In the genomic region with DNA sequence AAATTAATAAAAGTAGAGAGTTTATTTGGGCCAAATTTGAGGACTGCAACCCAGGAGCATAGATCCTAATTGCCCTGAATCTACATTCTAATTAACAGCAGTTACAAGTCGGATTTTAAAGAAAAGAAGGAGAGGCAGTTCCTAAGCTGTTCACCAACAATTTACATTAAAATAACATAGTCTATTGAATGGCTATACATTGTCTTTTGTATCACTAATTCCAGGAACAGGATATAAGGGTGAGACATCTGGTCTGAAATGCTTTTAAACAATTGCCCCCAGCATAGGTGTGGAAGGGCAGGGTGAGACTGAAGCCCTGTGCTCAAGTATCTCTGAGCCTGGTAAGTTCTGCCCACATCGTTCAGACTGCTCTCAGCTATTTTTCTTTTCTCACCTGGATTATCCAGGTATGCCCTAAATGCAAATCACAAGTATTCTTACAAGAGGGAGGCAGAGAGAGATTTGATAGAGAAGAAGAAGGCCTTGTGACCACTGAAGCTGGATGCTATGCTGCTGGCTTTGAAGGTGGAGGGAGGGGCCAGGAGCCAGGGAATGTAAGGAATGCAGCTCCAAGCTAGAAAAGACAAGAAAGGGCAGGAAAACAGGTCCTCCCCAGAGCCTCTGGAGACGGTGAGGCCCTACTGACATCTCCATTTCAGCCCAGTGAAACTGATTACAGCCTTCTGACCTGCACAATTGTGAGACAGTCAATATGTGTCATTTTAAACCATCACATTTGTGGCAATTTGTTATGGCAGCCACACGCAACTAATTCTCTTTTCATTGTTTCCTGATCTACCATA, we compare ENCODE assay signal across 12 cellular contexts.
A peak's percentile ranks its signal among the peaks of the same experiment; 100 is the strongest.
DNase-seq lines count a peak whose midpoint lies in the region; FAIRE-seq and TF ChIP-seq lines count a peak whose summit lies in the region.
"Had no signal": no experiment of that assay in that cellular context is flagged by ENCODE, and none has a peak within 500 bp of the region (broad histone marks: within the 10 kb centered on the region; RNA-seq: fewer than 3 reads in every experiment).

No MANE protein-coding gene starts in this region.

- H2BK12ac ChIP-seq in neuronal stem cell (ENCODE audit: low read length): no peak overlapping the region

- H3K79me1 ChIP-seq in neuronal stem cell (ENCODE audit: low read depth, low read length): peaks cover 2% of the 10 kb centered on the region

- no peaks in the 10 kb centered on the region for H3K36me3 ChIP-seq in HAP-1 (replicated peaks)
- H3K36me3 ChIP-seq in neuronal stem cell (replicated peaks in 1 of 2; ENCODE audit: control insufficient read depth in 2 of 2, insufficient read depth in 2 of 2, low read length in 2 of 2): no peaks in the 10 kb centered on the region
- no peaks in the 10 kb centered on the region for H3K36me3 ChIP-seq in esophagus squamous epithelium
- H3K36me3 ChIP-seq: colonic mucosa had no signal

- H2BK15ac ChIP-seq in neuronal stem cell (ENCODE audit: low read length): no peak overlapping the region

- H3K27me3 ChIP-seq in HAP-1 (ENCODE audit: low read depth): no peaks in the 10 kb centered on the region
- no peaks in the 10 kb centered on the region for H3K27me3 ChIP-seq in neuronal stem cell (ENCODE audit: control insufficient read depth in 3 of 3, insufficient read depth in 3 of 3, low read depth in 1 of 3, low read length in 3 of 3)
- peaks cover 0 to 22% (median 0%) of the 10 kb centered on the region in 4 donors for H3K27me3 ChIP-seq in esophagus squamous epithelium
- H3K27me3 ChIP-seq: colonic mucosa had no signal

- H3K23ac ChIP-seq in neuronal stem cell (ENCODE audit: low read depth, low read length, poor library complexity): no peak overlapping the region

- H2BK120ac ChIP-seq in neuronal stem cell (ENCODE audit: low read depth, low read length): no peak overlapping the region

- TF ChIP-seq POLR2A in esophagus squamous epithelium (IDR thresholded peaks at IDR 0.05): no peak

- H2BK5ac ChIP-seq in neuronal stem cell (ENCODE audit: low read length): no peak overlapping the region

- H3K4me2 ChIP-seq in neuronal stem cell (ENCODE audit: insufficient read depth, low read length, poor library complexity, severe bottlenecking): no peak overlapping the region

- no peak overlapping the region for H2AK5ac ChIP-seq in neuronal stem cell (ENCODE audit: low read depth, low read length)

- peak; percentile 75 to 78 for DNase-seq in HAP-1 (ENCODE audit: low spot score in 2 of 2)
- peak; percentile 48 for DNase-seq in RCC 7860 (ENCODE audit: low spot score)
- peak; percentile 57 for DNase-seq in fibroblast of pulmonary artery (ENCODE audit: low read depth)
- DNase-seq in neuronal stem cell (ENCODE audit: low spot score): peak; percentile 63
- no peak for DNase-seq in KG1 (lab: John Stamatoyannopoulos, UW)
- no peak for DNase-seq in GM20000 (ENCODE audit: low spot score)
- DNase-seq in esophagus squamous epithelium (lab: John Stamatoyannopoulos, UW): no peak
- no peak for DNase-seq in amygdala (lab: John Stamatoyannopoulos, UW)
- DNase-seq: activated CD4-positive, alpha-beta T cell treated with anti-CD3 and anti-CD28 coated beads for 48 hours; activated effector memory CD4-positive, alpha-beta T cell treated with Interleukin-2 at 50 U/mL for 16 hours; colonic mucosa; DMS53 had no signal

- no peak overlapping the region for H3K18ac ChIP-seq in neuronal stem cell (ENCODE audit: low read length)

- no peak overlapping the region for H4K8ac ChIP-seq in neuronal stem cell (ENCODE audit: low read depth, low read length)

- H3K4ac ChIP-seq in neuronal stem cell (ENCODE audit: low read length): no peak overlapping the region

- H3K14ac ChIP-seq in neuronal stem cell (ENCODE audit: low read length): no peak overlapping the region

- H4K91ac ChIP-seq in neuronal stem cell (ENCODE audit: low read depth, low read length, poor library complexity): no peak overlapping the region

- peak overlapping the region; percentile 19 for H2AFZ ChIP-seq in neuronal stem cell (ENCODE audit: low read length)

- H3K4me3 ChIP-seq in HAP-1: no peak overlapping the region
- H3K4me3 ChIP-seq in fibroblast of pulmonary artery (replicated peaks; ENCODE audit: low read depth, low read length): no peak overlapping the region
- H3K4me3 ChIP-seq in neuronal stem cell (ENCODE audit: low read length in 2 of 2): no peak overlapping the region
- no peak overlapping the region for H3K4me3 ChIP-seq in esophagus squamous epithelium
- H3K4me3 ChIP-seq: colonic mucosa had no signal

- intact Hi-C loops in esophagus squamous epithelium (cut with DNase I): no loop called here

- peaks cover 36% of the 10 kb centered on the region for H3K4me1 ChIP-seq in HAP-1
- H3K4me1 ChIP-seq in neuronal stem cell (ENCODE audit: control insufficient read depth in 2 of 2, insufficient read depth in 1 of 2, low read depth in 1 of 2, low read length in 2 of 2): peaks cover 22 to 47% of the 10 kb centered on the region in 2 donors
- peaks cover 12 to 24% (median 12%) of the 10 kb centered on the region in 3 donors for H3K4me1 ChIP-seq in esophagus squamous epithelium
- H3K4me1 ChIP-seq: colonic mucosa had no signal

- H3K27ac ChIP-seq in neuronal stem cell (replicated peaks; ENCODE audit: low read length): peak overlapping the region; percentile 88
- no peak overlapping the region for H3K27ac ChIP-seq in esophagus squamous epithelium
- H3K27ac ChIP-seq: colonic mucosa had no signal

- H3K9ac ChIP-seq in neuronal stem cell (ENCODE audit: low read depth, low read length, poor library complexity): no peak overlapping the region

- TF ChIP-seq CTCF in fibroblast of pulmonary artery (IDR thresholded peaks at IDR 0.05; ENCODE audit: low read length, missing control alignments) (no peak), GM20000 (IDR thresholded peaks at IDR 0.05; ENCODE audit: extremely low read depth, missing control alignments) (no peak), esophagus squamous epithelium (IDR thresholded peaks at IDR 0.05) (no peak)

- in situ Hi-C loops in HAP-1 (cut with MboI; ENCODE audit: low sequenced_read_pairs): no loop called here

- WGBS in neuronal stem cell (ENCODE audit: extremely low coverage in 2 of 2, insufficient read length in 2 of 2, insufficient replicate concordance in 1 of 2), 2 donors: no CpG with 5 or more reads among the region's 4 CpGs
- WGBS in esophagus squamous epithelium, 2 donors: 34 to 35% methylated on average over 4 of the region's 4 CpGs

- H3K9me3 ChIP-seq in HAP-1 (no peaks in the 10 kb centered on the region), neuronal stem cell (replicated peaks in 1 of 2; ENCODE audit: control insufficient read depth in 2 of 2, insufficient read depth in 1 of 2, low read depth in 1 of 2, low read length in 2 of 2) (peaks cover 0 to 6% of the 10 kb centered on the region in 2 donors), esophagus squamous epithelium (no peaks in the 10 kb centered on the region)
- H3K9me3 ChIP-seq: colonic mucosa had no signal

- FAIRE-seq in RCC 7860 (lab: Jason Lieb, UNC): no peak

Comparison
In these comparisons a context has a peak if more than half of its experiments do, and no peak if none do; other contexts are left out.
1. DNase-seq: peak in HAP-1 (2 of 2), RCC 7860 (single experiment), fibroblast of pulmonary artery (single experiment) and neuronal stem cell (single experiment); none in KG1 (single experiment), GM20000 (single experiment), esophagus squamous epithelium (single experiment) and amygdala (0 of 56).